Comparison of ENCODE assay signal across 18 cellular contexts in the genomic region with DNA sequence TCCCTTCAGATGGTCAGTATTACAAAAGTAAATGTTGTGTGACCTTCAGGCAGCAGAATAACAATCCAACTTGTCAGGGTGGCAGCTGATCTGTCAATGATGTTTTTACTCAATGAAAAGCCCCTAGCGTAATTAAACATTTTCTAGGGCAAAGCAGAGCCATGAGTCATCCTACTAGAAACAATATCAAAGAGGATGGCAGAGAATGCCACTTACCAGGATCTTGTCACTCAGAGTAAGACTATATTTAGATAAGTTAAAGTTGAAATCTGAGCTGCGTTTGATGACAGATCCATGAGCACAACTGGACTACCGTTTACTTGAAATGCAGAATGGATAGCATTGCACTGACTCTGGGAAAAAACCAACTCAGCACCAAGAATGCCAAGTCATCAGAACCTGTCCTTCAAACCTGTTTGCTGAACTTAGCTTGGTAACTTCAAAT.
DNase-seq lines count a peak whose midpoint lies in the region.
"Had no signal": no experiment of that assay in that cellular context is flagged by ENCODE, and none has a peak within 500 bp of the region (broad histone marks: within the 10 kb centered on the region; RNA-seq: fewer than 3 reads in every experiment).

No MANE protein-coding gene starts in this region.

- H3K4ac ChIP-seq in mesendoderm (ENCODE audit: low read depth, low read length): no peak overlapping the region

- peak; percentile 7 for DNase-seq in NCI-H446 treated with DMSO at 0.1 percent for 48 hours (lab: John Stamatoyannopoulos, UW)
- no peak for DNase-seq in NCI-H446 (lab: John Stamatoyannopoulos, UW)
- DNase-seq in HT1080 (ENCODE audit: low read depth): peak; percentile 23
- peak; percentile 14 for DNase-seq in RPMI7951 (ENCODE audit: low read depth)
- peak; percentile 11 for DNase-seq in retina
- no peak for DNase-seq in activated CD8-positive, alpha-beta memory T cell treated with anti-CD3 and anti-CD28 coated beads, Interleukin-2, amount 50 U/mL, for 48 hours
- no peak for DNase-seq in NCI-H1105 treated with DMSO at 0.1 percent for 48 hours (lab: John Stamatoyannopoulos, UW)
- DNase-seq in mesendoderm: no peak
- DNase-seq: activated CD4-positive, alpha-beta T cell treated with anti-CD3 and anti-CD28 coated beads, Interleukin-2, amount 10 ng/mL, durations not matched to agents 7 days and 5 days; cerebellar nuclear complex; foreskin keratinocyte; GF-D8; nephron progenitor cell; stimulated activated CD4-positive, alpha-beta T cell treated with anti-CD3 and anti-CD28 coated beads, Interleukin-2, amount 100 ng/mL, for 48 hours; stimulated activated CD8-positive, alpha-beta memory T cell treated with anti-CD3 and anti-CD28 coated beads, Interleukin-4, amount 100 ng/mL, for 48 hours; T1000 had no signal

- no peak overlapping the region for H2AK5ac ChIP-seq in mesendoderm (ENCODE audit: low read length)

- H3K4me1 ChIP-seq in mesendoderm (ENCODE audit: control insufficient read depth, low read depth, low read length): peaks cover 1% of the 10 kb centered on the region
- H3K4me1 ChIP-seq: foreskin keratinocyte, right atrium auricular region, tibial nerve had no signal

- H3K27ac ChIP-seq in mesendoderm (ENCODE audit: low read depth, low read length): no peak overlapping the region
- H3K27ac ChIP-seq: foreskin keratinocyte, right atrium auricular region, tibial nerve had no signal

- H3K4me3 ChIP-seq in mesendoderm (ENCODE audit: low read length): no peak overlapping the region
- H3K4me3 ChIP-seq: right atrium auricular region, tibial nerve had no signal

- no CpG with 5 or more reads among the region's 3 CpGs for WGBS in mesendoderm (ENCODE audit: extremely low coverage, insufficient coverage, low lambda C conversion rate)

- H3K9ac ChIP-seq in mesendoderm (ENCODE audit: low read length): no peak overlapping the region

- no peaks in the 10 kb centered on the region for H3K27me3 ChIP-seq in mesendoderm (ENCODE audit: insufficient read depth, low read length, poor library complexity)
- H3K27me3 ChIP-seq: foreskin keratinocyte, right atrium auricular region, tibial nerve had no signal

- H3K79me2 ChIP-seq in mesendoderm (ENCODE audit: control insufficient read depth, insufficient read depth, low read length): no peaks in the 10 kb centered on the region

- H4K8ac ChIP-seq in mesendoderm (ENCODE audit: low read depth, low read length): no peak overlapping the region

- H3K4me2 ChIP-seq in mesendoderm (ENCODE audit: low read length): no peak overlapping the region

- no peak overlapping the region for H2BK15ac ChIP-seq in mesendoderm (replicated peaks; ENCODE audit: low read depth)

- no peak overlapping the region for H3K18ac ChIP-seq in mesendoderm (ENCODE audit: low read length)

- H3K79me1 ChIP-seq in mesendoderm (ENCODE audit: low read length): no peaks in the 10 kb centered on the region

- no peak overlapping the region for H2BK5ac ChIP-seq in mesendoderm (ENCODE audit: low read length)

- H3K36me3 ChIP-seq in mesendoderm (ENCODE audit: control insufficient read depth, insufficient read depth, low read length): no peaks in the 10 kb centered on the region
- H3K36me3 ChIP-seq: right atrium auricular region, tibial nerve had no signal

- no peak overlapping the region for H2BK120ac ChIP-seq in mesendoderm (ENCODE audit: low read depth, low read length)

- no peak overlapping the region for H3K23ac ChIP-seq in mesendoderm (ENCODE audit: low read length)

- no peak overlapping the region for H4K5ac ChIP-seq in mesendoderm (ENCODE audit: low read length)

- no peak overlapping the region for H3K56ac ChIP-seq in mesendoderm (ENCODE audit: low read length)

Comparison
In these comparisons a context has a peak if more than half of its experiments do, and no peak if none do; other contexts are left out.
1. DNase-seq: peak in NCI-H446 treated with DMSO at 0.1 percent for 48 hours (single experiment), HT1080 (single experiment), RPMI7951 (single experiment) and retina (single experiment); none in NCI-H446 (0 of 2), activated CD8-positive, alpha-beta memory T cell treated with anti-CD3 and anti-CD28 coated beads, Interleukin-2, amount 50 U/mL, for 48 hours (single experiment), NCI-H1105 treated with DMSO at 0.1 percent for 48 hours (single experiment) and mesendoderm (single experiment).